In the genomic region with DNA sequence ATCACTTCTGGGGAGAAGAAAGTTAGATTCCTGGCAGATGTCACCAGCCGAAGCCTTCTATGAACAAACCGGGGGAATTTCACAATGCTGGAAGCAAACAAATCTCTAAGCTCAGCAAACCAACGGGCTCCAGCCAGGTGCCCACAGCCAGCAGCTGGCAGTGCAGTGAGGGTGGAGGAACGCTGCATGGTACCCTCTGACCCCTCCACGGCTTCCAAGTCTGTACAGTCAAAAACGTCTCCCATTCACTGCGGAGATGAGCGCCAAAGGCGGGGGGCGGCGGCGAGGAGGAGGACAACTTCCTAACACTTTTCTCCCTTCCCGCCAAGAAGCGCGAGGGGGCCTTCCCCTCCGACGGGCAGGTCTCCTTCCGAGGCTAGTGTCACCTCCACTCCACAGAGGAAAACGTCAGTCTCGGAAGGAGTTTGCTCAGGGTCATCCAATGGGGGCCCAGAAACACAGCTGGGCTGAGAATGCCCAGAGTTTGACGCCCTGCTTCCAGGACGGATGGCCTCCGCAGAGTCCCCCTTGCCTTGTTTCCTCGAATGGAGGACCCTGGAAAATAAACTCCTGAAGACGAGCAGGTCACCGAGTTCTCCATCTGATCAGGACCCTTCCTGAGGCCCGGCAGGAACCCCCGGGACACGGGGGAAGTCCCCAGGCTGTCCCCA, we compare ENCODE assay signal across 6 cellular contexts. TPM values are rescaled to one million over a fixed set of nuclear protein-coding genes. Genes with fewer than 3 reads are reported as not detected.
DNase-seq lines count a peak whose midpoint lies in the region; ATAC-seq and TF ChIP-seq lines count a peak whose summit lies in the region.

No MANE protein-coding gene starts in this region.

- TF ChIP-seq CTCF in foreskin keratinocyte (conservative IDR thresholded peaks at IDR 0.05) = no peak

- H3K4me1 ChIP-seq in foreskin keratinocyte = peaks cover 12% of the 10 kb centered on the region

- DNase-seq in RPMI7951 (ENCODE audit: low read depth) (peak; percentile 18), foreskin keratinocyte (no peak), substantia nigra (lab: John Stamatoyannopoulos, UW) (no peak), NCI-H1105 (lab: John Stamatoyannopoulos, UW) (no peak), head of caudate nucleus (no peak)

- H3K27ac ChIP-seq in foreskin keratinocyte = peak overlapping the region; percentile 60
- peak overlapping the region; percentile 49 for H3K27ac ChIP-seq in substantia nigra (ENCODE audit: low read depth, low read length, poor library complexity, severe bottlenecking)

- peak; percentile 7 for ATAC-seq in GM21737 (IDR thresholded peaks at IDR 0.05; ENCODE audit: unreplicated experiment)
- no peak for ATAC-seq in foreskin keratinocyte

- H3K27me3 ChIP-seq in foreskin keratinocyte = no peaks in the 10 kb centered on the region

- intact Hi-C loops in head of caudate nucleus (cut with DNase I) = no loop called here

RNA-seq across cellular contexts. Expression of gene ZNF598, which starts 0.9 kb away (rescaled TPM):
- 9.7 and 13.6 TPM in 2 replicates for total RNA-seq in RPMI7951 (2014; rRNA removed; shearing (Covaris generic))
- total RNA-seq in foreskin keratinocyte = 58.5 and 67.3 TPM in 2 replicates
- 52.3 and 60.4 TPM in 2 replicates for polyA plus RNA-seq in foreskin keratinocyte

RNA-seq across cellular contexts. Expression of gene NPW, which starts 10.8 kb away (rescaled TPM):
- 0.20 and 0.24 TPM in 2 replicates for total RNA-seq in RPMI7951 (2014; rRNA removed; shearing (Covaris generic))
- total RNA-seq in foreskin keratinocyte = 0.60 and 0.78 TPM in 2 replicates
- 1.9 and 2.0 TPM in 2 replicates for polyA plus RNA-seq in foreskin keratinocyte

RNA-seq across cellular contexts. Expression of gene NHERF2, which starts 17.9 kb away (rescaled TPM):
- total RNA-seq in RPMI7951 (2014; rRNA removed; shearing (Covaris generic)) = 49.0 and 51.1 TPM in 2 replicates
- total RNA-seq in foreskin keratinocyte = 12.8 and 14.7 TPM in 2 replicates
- 21.5 and 25.7 TPM in 2 replicates for polyA plus RNA-seq in foreskin keratinocyte

RNA-seq across cellular contexts. Expression of gene SYNGR3, which starts 19.0 kb away (rescaled TPM):
- total RNA-seq in RPMI7951 (2014; rRNA removed; shearing (Covaris generic)) = 5.5 and 6.6 TPM in 2 replicates
- total RNA-seq in foreskin keratinocyte = 1.8 and 2.9 TPM in 2 replicates
- polyA plus RNA-seq in foreskin keratinocyte = 2.1 and 2.6 TPM in 2 replicates

RNA-seq across cellular contexts. Expression of gene GFER, which starts 24.8 kb away (rescaled TPM):
- 6.7 and 16.5 TPM in 2 replicates for total RNA-seq in RPMI7951 (2014; rRNA removed; shearing (Covaris generic))
- 30.1 and 34.2 TPM in 2 replicates for total RNA-seq in foreskin keratinocyte
- 46.0 and 50.0 TPM in 2 replicates for polyA plus RNA-seq in foreskin keratinocyte
